In the genomic region with DNA sequence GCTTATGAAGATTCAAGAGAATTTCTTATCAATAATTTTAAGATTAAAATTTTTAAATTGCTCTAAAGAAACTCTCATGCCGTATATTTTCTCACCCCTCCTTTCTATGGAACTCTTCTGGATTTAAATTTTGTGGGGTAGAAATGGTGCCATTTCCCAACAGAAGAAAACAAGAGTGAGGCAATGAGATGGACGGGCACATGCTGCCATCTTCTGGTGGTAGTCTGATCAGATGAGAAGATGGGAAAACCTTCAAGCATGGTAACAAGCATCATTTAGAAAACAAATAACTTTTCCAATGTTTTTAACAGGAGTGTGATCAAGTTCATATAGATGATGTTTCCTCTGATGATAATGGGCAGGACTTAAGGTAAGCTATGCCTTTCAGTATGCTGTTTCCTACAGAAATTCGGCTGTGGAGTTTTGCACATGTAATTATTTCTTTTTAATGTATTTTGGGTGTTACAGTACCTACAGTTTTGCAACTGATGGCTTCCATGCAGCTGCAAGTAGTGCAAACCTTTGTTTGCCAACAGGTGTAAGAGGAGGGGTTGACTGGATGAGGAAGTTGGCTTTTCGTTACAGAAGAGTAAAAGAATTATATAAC, we compare ENCODE assay signal across 8 cellular contexts.
DNase-seq lines count a peak whose midpoint lies in the region; ATAC-seq, FAIRE-seq and TF ChIP-seq lines count a peak whose summit lies in the region.

No MANE protein-coding gene starts in this region.

- peaks cover 6% of the 10 kb centered on the region for H3K4me1 ChIP-seq in left ventricle myocardium inferior
- H3K4me1 ChIP-seq in sigmoid colon, result no peaks in the 10 kb centered on the region

- no peaks in the 10 kb centered on the region for H3K9me3 ChIP-seq in left ventricle myocardium inferior (replicated peaks)
- H3K9me3 ChIP-seq in sigmoid colon, result no peaks in the 10 kb centered on the region

- in situ Hi-C loops in ACHN (cut with HindIII; ENCODE audit: low pct_ligation_motif_present, low pct_unique_long_range_greater_than_20kb, low sequenced_read_pairs), result no loop called here

- H3K4me3 Mint-ChIP-seq in activated naive CD8-positive, alpha-beta T cell treated with anti-CD3 and anti-CD28 coated beads for 36 hours, result no peak overlapping the region

- intact Hi-C loops in left ventricle myocardium inferior (cut with micrococcal nuclease) (loop anchor here (5.0 kb wide), 1 partner anchor 325 kb away; no protein-coding TSS in a partner anchor), sigmoid colon (cut with DNase I) (loop anchor here (2.0 kb wide), 1 partner anchor 550 kb away; no protein-coding TSS in a partner anchor)

- TF ChIP-seq EP300 in sigmoid colon (IDR thresholded peaks at IDR 0.05), result no peak

- H3K27ac ChIP-seq in left ventricle myocardium inferior (replicated peaks) (no peak overlapping the region), sigmoid colon (no peak overlapping the region)

- H3K4me1 Mint-ChIP-seq in activated naive CD8-positive, alpha-beta T cell treated with anti-CD3 and anti-CD28 coated beads for 36 hours, result no peaks in the 10 kb centered on the region

- H3K4me3 ChIP-seq in left ventricle myocardium inferior, result no peak overlapping the region
- no peak overlapping the region for H3K4me3 ChIP-seq in sigmoid colon

- peak; percentile 71 for TF ChIP-seq CTCF in left ventricle myocardium inferior (IDR thresholded peaks at IDR 0.05; ENCODE audit: borderline replicate concordance)
- TF ChIP-seq CTCF in sigmoid colon (IDR thresholded peaks at IDR 0.05), result peak in 3 of 4 experiments; percentile 7 to 51 (median 32)

- peaks cover 11% of the 10 kb centered on the region for H3K27me3 Mint-ChIP-seq in activated naive CD8-positive, alpha-beta T cell treated with anti-CD3 and anti-CD28 coated beads for 36 hours

- H3K27ac Mint-ChIP-seq in activated naive CD8-positive, alpha-beta T cell treated with anti-CD3 and anti-CD28 coated beads for 36 hours, result no peak overlapping the region

- no peak for TF ChIP-seq POLR2A in GM12891 (IDR thresholded peaks at IDR 0.05; ENCODE audit: low read depth, low read length)
- no peak for TF ChIP-seq POLR2A in sigmoid colon (IDR thresholded peaks at IDR 0.05)

- H3K36me3 ChIP-seq in left ventricle myocardium inferior (no peaks in the 10 kb centered on the region), sigmoid colon (no peaks in the 10 kb centered on the region)

- H3K27me3 ChIP-seq in left ventricle myocardium inferior (ENCODE audit: low read depth) (no peaks in the 10 kb centered on the region), sigmoid colon (no peaks in the 10 kb centered on the region)

- ATAC-seq in GM18498 (IDR thresholded peaks at IDR 0.05; ENCODE audit: unreplicated experiment), result no peak
- no peak for ATAC-seq in HG02870 (IDR thresholded peaks at IDR 0.05; ENCODE audit: unreplicated experiment)

- no peaks in the 10 kb centered on the region for H3K9me3 Mint-ChIP-seq in activated naive CD8-positive, alpha-beta T cell treated with anti-CD3 and anti-CD28 coated beads for 36 hours

- DNase-seq in ACHN, result peak; percentile 27
- no peak for DNase-seq in GM12891 (ENCODE audit: insufficient read length, low spot score)
- DNase-seq in NCI-H1105 treated with DMSO at 0.1 percent for 48 hours (lab: John Stamatoyannopoulos, UW), result peak; percentile 54
- peak; percentile 7 for DNase-seq in activated naive CD8-positive, alpha-beta T cell treated with anti-CD3 and anti-CD28 coated beads for 36 hours
- DNase-seq in left ventricle myocardium inferior, result no peak
- no peak for DNase-seq in sigmoid colon

- no peaks in the 10 kb centered on the region for H3K36me3 Mint-ChIP-seq in activated naive CD8-positive, alpha-beta T cell treated with anti-CD3 and anti-CD28 coated beads for 36 hours

- 15 to 30% methylated on average over 4 of the region's 4 CpGs for WGBS in sigmoid colon, 2 donors

- FAIRE-seq in GM12891 (lab: Jason Lieb, UNC), result peak; percentile 68

TF ChIP-seq in GM12891, 5 proteins besides CTCF, POLR2A, EP300 and RAD21:
- TF ChIP-seq TAF1 (IDR thresholded peaks at IDR 0.05; ENCODE audit: low read depth, low read length) (no peak), POLR2AphosphoS5 (IDR thresholded peaks at IDR 0.05; ENCODE audit: low read depth, low read length) (no peak), POU2F2 (IDR thresholded peaks at IDR 0.05; ENCODE audit: low read depth, low read length) (no peak), SPI1 (IDR thresholded peaks at IDR 0.05; ENCODE audit: low read depth, low read length) (no peak), PAX5 (IDR thresholded peaks at IDR 0.05; ENCODE audit: insufficient read depth, low read length, severe bottlenecking) (no peak)

Comparison
In these comparisons a context has a peak if more than half of its experiments do, and no peak if none do; other contexts are left out.
1. DNase-seq: peak in ACHN (single experiment), NCI-H1105 treated with DMSO at 0.1 percent for 48 hours (single experiment) and activated naive CD8-positive, alpha-beta T cell treated with anti-CD3 and anti-CD28 coated beads for 36 hours (single experiment); none in GM12891 (single experiment), left ventricle myocardium inferior (single experiment) and sigmoid colon (single experiment).